Comparison of ENCODE assay signal across 21 cellular contexts in the genomic region with DNA sequence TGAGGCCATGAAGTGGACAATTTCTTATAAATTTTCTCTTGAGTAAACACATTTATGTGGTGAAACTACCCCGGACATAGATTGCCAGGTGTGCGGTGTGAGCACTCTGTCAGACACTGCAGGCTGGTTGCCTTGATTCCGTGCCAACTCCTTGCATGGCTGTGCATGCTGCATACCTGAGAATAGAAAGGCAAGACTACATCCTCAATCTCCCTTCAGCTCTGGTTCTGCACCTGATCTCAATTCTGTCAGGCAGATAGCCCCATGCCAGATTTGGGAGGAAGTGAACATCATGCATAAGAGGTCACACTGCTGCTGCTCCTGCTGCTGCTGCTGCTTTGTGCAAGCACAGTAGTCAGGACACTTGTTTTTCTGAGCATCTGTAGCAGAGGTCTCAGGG. TPM values are rescaled to one million over a fixed set of nuclear protein-coding genes. Genes with fewer than 3 reads are reported as not detected.
DNase-seq lines count a peak whose midpoint lies in the region; ATAC-seq, FAIRE-seq and TF ChIP-seq lines count a peak whose summit lies in the region.
"Had no signal": no experiment of that assay in that cellular context is flagged by ENCODE, and none has a peak within 500 bp of the region (broad histone marks: within the 10 kb centered on the region; RNA-seq: fewer than 3 reads in every experiment).

No MANE protein-coding gene starts in this region.

- no peak overlapping the region for H3K27ac Mint-ChIP-seq in natural killer cell
- H3K27ac Mint-ChIP-seq: activated naive CD4-positive, alpha-beta T cell treated with anti-CD3 and anti-CD28 coated beads, Interleukin-2, amount 50 U/mL, for 72 hours; naive B cell had no signal

- H3K79me2 ChIP-seq in osteoblast (ENCODE audit: insufficient read depth, low read length): no peaks in the 10 kb centered on the region

- FAIRE-seq in kidney (lab: Jason Lieb, UNC): no peak
- FAIRE-seq: RCC 7860 had no signal

- H3K9ac ChIP-seq in kidney (ENCODE audit: low read length in 2 of 2): no peak overlapping the region

- H3K9me3 Mint-ChIP-seq in natural killer cell: peaks cover 0 to 2% of the 10 kb centered on the region in 2 donors
- H3K9me3 Mint-ChIP-seq: activated naive CD4-positive, alpha-beta T cell treated with anti-CD3 and anti-CD28 coated beads, Interleukin-2, amount 50 U/mL, for 72 hours had no signal

- intact Hi-C loops in kidney (cut with DNase I) (no loop called here), natural killer cell (cut with micrococcal nuclease) (no loop called here)

- H4K20me1 ChIP-seq in osteoblast (ENCODE audit: insufficient read depth, low read length): no peaks in the 10 kb centered on the region

- no peak overlapping the region for H3K4me3 Mint-ChIP-seq in natural killer cell

- no peak overlapping the region for H3K27ac ChIP-seq in foreskin keratinocyte
- H3K27ac ChIP-seq in kidney (ENCODE audit: low read depth in 2 of 2, low read length in 2 of 2): no peak overlapping the region
- H3K27ac ChIP-seq in osteoblast (ENCODE audit: low read depth, low read length): no peak overlapping the region
- H3K27ac ChIP-seq: brain microvascular endothelial cell had no signal

- H3K4me1 ChIP-seq in foreskin keratinocyte: no peaks in the 10 kb centered on the region
- no peaks in the 10 kb centered on the region for H3K4me1 ChIP-seq in kidney (ENCODE audit: control insufficient read depth in 1 of 2, insufficient read depth in 1 of 2, low read depth in 1 of 2, low read length in 2 of 2)
- H3K4me1 ChIP-seq in osteoblast (ENCODE audit: insufficient read depth, low read length): no peaks in the 10 kb centered on the region

- H3K4me1 Mint-ChIP-seq in natural killer cell: no peaks in the 10 kb centered on the region
- H3K4me1 Mint-ChIP-seq: naive B cell had no signal

- ATAC-seq in GM18867 (IDR thresholded peaks at IDR 0.05; ENCODE audit: unreplicated experiment): peak; percentile 90
- peak; percentile 55 for ATAC-seq in GM21825 (IDR thresholded peaks at IDR 0.05; ENCODE audit: unreplicated experiment)
- ATAC-seq in foreskin keratinocyte: no peak
- ATAC-seq in natural killer cell: no peak
- ATAC-seq: activated CD4-positive, CD25-positive, alpha-beta regulatory T cell treated with anti-CD3 and anti-CD28 coated beads, Interleukin-2, amount 50 U/mL, for 24 hours; activated naive CD4-positive, alpha-beta T cell treated with anti-CD3 and anti-CD28 coated beads, Interleukin-2, amount 50 U/mL, for 72 hours; HCT116 had no signal

- TF ChIP-seq CTCF in foreskin keratinocyte (conservative IDR thresholded peaks at IDR 0.05) (no peak), kidney (IDR thresholded peaks at IDR 0.05; ENCODE audit: borderline replicate concordance, extremely low read depth, insufficient read depth) (no peak), natural killer cell (IDR thresholded peaks at IDR 0.05) (no peak), osteoblast (IDR thresholded peaks at IDR 0.05; ENCODE audit: extremely low read depth, low read depth, low read length) (no peak)

- H3K36me3 Mint-ChIP-seq in natural killer cell: no peaks in the 10 kb centered on the region
- H3K36me3 Mint-ChIP-seq: activated naive CD4-positive, alpha-beta T cell treated with anti-CD3 and anti-CD28 coated beads, Interleukin-2, amount 50 U/mL, for 72 hours; naive B cell had no signal

- H3K9me3 ChIP-seq in kidney (ENCODE audit: control insufficient read depth in 1 of 2, low read length in 2 of 2): no peaks in the 10 kb centered on the region
- no peaks in the 10 kb centered on the region for H3K9me3 ChIP-seq in osteoblast (ENCODE audit: low read depth, low read length)

- no peaks in the 10 kb centered on the region for H3K27me3 Mint-ChIP-seq in natural killer cell (ENCODE audit: low read depth in 2 of 2)

- DNase-seq in NCI-H1105 treated with DMSO at 0.1 percent for 48 hours (lab: John Stamatoyannopoulos, UW) (peak; percentile 21), foreskin keratinocyte (peak; percentile 29 to 38), inferior parietal cortex (ENCODE audit: extremely low spot score) (no peak), kidney (no peak), natural killer cell (no peak), osteoblast (ENCODE audit: insufficient read length, low spot score, missing footprints) (no peak)
- DNase-seq: brain microvascular endothelial cell; IMR-90; MV-4-11; naive B cell; NCI-H446; stimulated activated CD4-positive, alpha-beta T cell treated with anti-CD3 and anti-CD28 coated beads, Interleukin-15, amount 100 ng/mL, for 24 hours had no signal

- H3K4me3 ChIP-seq in kidney (ENCODE audit: low read length in 2 of 2): no peak overlapping the region
- no peak overlapping the region for H3K4me3 ChIP-seq in osteoblast (ENCODE audit: insufficient read depth, low read length)

- no peaks in the 10 kb centered on the region for H3K36me3 ChIP-seq in kidney (ENCODE audit: control insufficient read depth in 1 of 2, insufficient read depth in 2 of 2, low read length in 2 of 2)
- H3K36me3 ChIP-seq in osteoblast (ENCODE audit: insufficient read depth, low read length): no peaks in the 10 kb centered on the region
- H3K36me3 ChIP-seq: brain microvascular endothelial cell had no signal

- H3K27me3 ChIP-seq in foreskin keratinocyte (no peaks in the 10 kb centered on the region), osteoblast (ENCODE audit: insufficient read depth, low read length) (no peaks in the 10 kb centered on the region)
- H3K27me3 ChIP-seq: brain microvascular endothelial cell had no signal

- H2AFZ ChIP-seq in osteoblast (ENCODE audit: low read length): no peak overlapping the region

- no peak overlapping the region for H3K4me2 ChIP-seq in osteoblast (ENCODE audit: insufficient read depth, low read length)

RNA-seq across cellular contexts. Expression of a gene that starts 42.5 kb away (rescaled TPM):
- total RNA-seq in foreskin keratinocyte: not detected in 2 replicates
- not detected in 2 replicates for polyA plus RNA-seq in foreskin keratinocyte
- 0.57 TPM for total RNA-seq in kidney
- polyA plus RNA-seq in kidney (ENCODE audit: insufficient read depth, low read depth, low replicate concordance): 0.88 TPM
- total RNA-seq in natural killer cell: not detected
- total RNA-seq in osteoblast: under 0.01 TPM in 2 replicates
- total RNA-seq: activated naive CD4-positive, alpha-beta T cell treated with anti-CD3 and anti-CD28 coated beads, Interleukin-2, amount 50 U/mL, for 72 hours; IMR-90; lower leg skin; pulmonary artery endothelial cell; T-helper 1 cell treated with Interleukin-12 subunit alpha and Interleukin-12 subunit beta and Interleukin-4 antibody, amounts not matched to agents 30 ng/mL and 1 ng/mL, for 36 hours had no signal
- polyA plus RNA-seq: IMR-90 had no signal

Comparison
In these comparisons a context has a peak if more than half of its experiments do, and no peak if none do; other contexts are left out.
1. ATAC-seq: peak in GM18867 (single experiment) and GM21825 (single experiment); none in foreskin keratinocyte (single experiment) and natural killer cell (0 of 3).
2. DNase-seq: peak in NCI-H1105 treated with DMSO at 0.1 percent for 48 hours (single experiment) and foreskin keratinocyte (2 of 2); none in inferior parietal cortex (single experiment), kidney (single experiment), natural killer cell (single experiment) and osteoblast (single experiment).